ENCODE assay signal across 24 cellular contexts in genomic region chr4:72712997-72713396, GRCh38.
"Had no signal": no experiment of that assay in that cellular context is flagged by ENCODE, and none has a peak within 500 bp of the region (broad histone marks: within the 10 kb centered on the region; RNA-seq: fewer than 3 reads in every experiment).

No MANE protein-coding gene starts in this region.

- H3K4me3 ChIP-seq: MG63, SJSA1, SK-N-MC had no signal

- DNase-seq: Karpas-422, KG1, MG63, NCI-H1092, NCI-H1105 treated with DMSO at 0.1 percent for 48 hours, NCI-H1417 treated with DMSO at 0.1 percent for 48 hours, NCI-H187, NCI-H2029, NCI-H2081 treated with DMSO at 0.1 percent for 48 hours, NCI-H2171, NCI-H226, NCI-H446, NCI-H510A, NCI-H524 treated with DMSO at 0.1 percent for 48 hours, NCI-H69, NCI-H774, Right ventricle myocardium superior, RPMI8226, SIG-M5, SW 1271, T-cell had no signal

- H3K4me1 ChIP-seq: SJSA1 had no signal

- H3K27ac ChIP-seq: SJSA1, SK-N-MC had no signal

- ATAC-seq: T-cell had no signal

- H3K9me3 ChIP-seq: MG63, SJSA1 had no signal

- FAIRE-seq: RCC 7860 had no signal

- H3K36me3 ChIP-seq: MG63, SJSA1 had no signal

- H3K27me3 ChIP-seq: MG63, SJSA1 had no signal
